ENCODE assay signal across 24 cellular contexts in genomic region chr6:5776104-5776503, GRCh38.
"Had no signal": no experiment of that assay in that cellular context is flagged by ENCODE, and none has a peak within 500 bp of the region (broad histone marks: within the 10 kb centered on the region; RNA-seq: fewer than 3 reads in every experiment).

No MANE protein-coding gene starts in this region.

- H3K4me1 ChIP-seq: esophagus squamous epithelium, lower lobe of right lung, pancreas, suprapubic skin, transverse colon, upper lobe of right lung, uterus had no signal

- ATAC-seq: left ventricle myocardium superior; lower lobe of right lung; naive thymus-derived CD8-positive, alpha-beta T cell; pancreas; sciatic nerve; stimulated activated naive CD8-positive, alpha-beta T cell treated with anti-CD3 and anti-CD28 coated beads, Interleukin-15, amount 100 ng/mL, for 72 hours; upper lobe of right lung had no signal

- H3K4me3 ChIP-seq: esophagus squamous epithelium, lower lobe of right lung, pancreas, smooth muscle cell, suprapubic skin, transverse colon, upper lobe of right lung, uterus had no signal

- H3K36me3 ChIP-seq: neutrophil, pancreas, transverse colon, upper lobe of right lung, uterus had no signal

- H3K9me3 ChIP-seq: esophagus squamous epithelium, lower lobe of right lung, neutrophil, pancreas, suprapubic skin, transverse colon, upper lobe of right lung, uterus had no signal

- H3K4me2 ChIP-seq: smooth muscle cell had no signal

- DNase-seq: effector CD8-positive, alpha-beta T cell; erythroblast; esophagus squamous epithelium; foreskin melanocyte; hypothalamus; immature natural killer cell; left ventricle myocardium superior; lower lobe of right lung; naive thymus-derived CD8-positive, alpha-beta T cell; nephron progenitor cell; pancreas; stimulated activated CD4-positive, alpha-beta T cell treated with anti-CD3 and anti-CD28 coated beads, Interleukin-12 subunit alpha, Interleukin-12 subunit beta, amount 100 ng/mL, for 4 hours; stimulated activated CD4-positive, alpha-beta T cell treated with anti-CD3 and anti-CD28 coated beads, Interleukin-1b, Interleukin-23, amount 100 ng/mL, for 48 hours; stimulated activated CD4-positive, alpha-beta T cell treated with anti-CD3 and anti-CD28 coated beads, Interleukin-4, amount 100 ng/mL, for 1 hour; stimulated activated CD8-positive, alpha-beta memory T cell treated with anti-CD3 and anti-CD28 coated beads, Interleukin-4, amount 100 ng/mL, for 48 hours; stimulated activated naive CD4-positive, alpha-beta T cell; stimulated activated naive CD8-positive, alpha-beta T cell treated with anti-CD3 and anti-CD28 coated beads, Interleukin-15, amount 100 ng/mL, for 72 hours; transverse colon; upper lobe of right lung; uterus had no signal

- H3K27ac ChIP-seq: esophagus squamous epithelium, lower lobe of right lung, neutrophil, pancreas, suprapubic skin, transverse colon, upper lobe of right lung, uterus had no signal

- H3K27me3 ChIP-seq: esophagus squamous epithelium, neutrophil, pancreas, suprapubic skin, transverse colon, upper lobe of right lung, uterus had no signal
